1 cellular context compared by ENCODE assay signal in genomic region chr12:110704750-110705149, GRCh38.
A peak's percentile ranks its signal among the peaks of the same experiment; 100 is the strongest.
TF ChIP-seq lines count a peak whose summit lies in the region.

No MANE protein-coding gene starts in this region.

TF ChIP-seq in GM12878, 131 proteins besides CTCF, POLR2A, EP300 and RAD21:
- TF ChIP-seq CBX5 (IDR thresholded peaks at IDR 0.05; ENCODE audit: low read depth) (no peak), SMC3 (IDR thresholded peaks at IDR 0.05; ENCODE audit: borderline replicate concordance, low read length) (peak; percentile 70; the same call in 1 of the 2 replicates)
